In the genomic region with DNA sequence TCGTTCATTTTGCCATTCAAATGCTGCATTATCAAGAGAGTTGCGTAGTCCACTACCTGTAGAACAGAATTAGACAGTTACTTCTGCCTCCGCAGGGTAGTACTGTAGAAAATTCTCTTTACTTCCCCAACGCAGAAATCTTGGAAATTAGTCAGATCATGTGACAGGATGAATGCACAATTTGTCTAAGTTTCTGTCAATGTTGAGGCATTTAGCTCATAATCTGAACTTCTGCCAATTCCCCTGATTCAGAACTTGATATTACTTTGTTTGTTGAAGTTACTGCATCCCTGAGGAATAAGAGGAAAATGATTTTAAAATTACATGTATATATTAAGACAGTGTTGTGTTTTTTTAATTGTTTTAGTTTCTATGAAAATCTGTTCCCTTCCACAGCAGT, we compare ENCODE assay signal across 12 cellular contexts.
DNase-seq lines count a peak whose midpoint lies in the region; ATAC-seq and TF ChIP-seq lines count a peak whose summit lies in the region.
"Had no signal": no experiment of that assay in that cellular context is flagged by ENCODE, and none has a peak within 500 bp of the region (broad histone marks: within the 10 kb centered on the region; RNA-seq: fewer than 3 reads in every experiment).

No MANE protein-coding gene starts in this region.

- peaks cover 16% of the 10 kb centered on the region for H3K4me1 Mint-ChIP-seq in stimulated activated effector memory CD8-positive, alpha-beta T cell treated with anti-CD3 and anti-CD28 coated beads, Interleukin-12 subunit alpha, Interleukin-12 subunit beta, amount 100 ng/mL, for 72 hours

- peak; percentile 53 for DNase-seq in HS-5 (ENCODE audit: low read depth)
- peak; percentile 29 for DNase-seq in amniotic stem cell (lab: John Stamatoyannopoulos, UW)
- DNase-seq in foreskin keratinocyte = peak; percentile 58 to 78
- peak; percentile 21 for DNase-seq in renal cortical epithelial cell (ENCODE audit: low read depth)
- DNase-seq in activated naive CD4-positive, alpha-beta T cell treated with anti-CD3 and anti-CD28 coated beads, Interleukin-2, amount 50 U/mL, for 16 hours = no peak
- no peak for DNase-seq in stimulated activated CD4-positive, alpha-beta T cell treated with anti-CD3 and anti-CD28 coated beads, Interleukin-2, amount 100 ng/mL, for 24 hours
- DNase-seq in stimulated activated effector memory CD8-positive, alpha-beta T cell treated with anti-CD3 and anti-CD28 coated beads, Interleukin-12 subunit alpha, Interleukin-12 subunit beta, amount 100 ng/mL, for 72 hours (ENCODE audit: low spot score in 2 of 2) = no peak
- DNase-seq: gastrocnemius medialis; Kasumi-1; NCI-H510A; stimulated activated naive CD8-positive, alpha-beta T cell treated with anti-CD3 and anti-CD28 coated beads, Interleukin-15, amount 100 ng/mL, for 72 hours had no signal

- H3K27ac Mint-ChIP-seq in stimulated activated effector memory CD8-positive, alpha-beta T cell treated with anti-CD3 and anti-CD28 coated beads, Interleukin-12 subunit alpha, Interleukin-12 subunit beta, amount 100 ng/mL, for 72 hours = no peak overlapping the region

- peaks cover 24% of the 10 kb centered on the region for H3K4me1 ChIP-seq in foreskin keratinocyte

- no peaks in the 10 kb centered on the region for H3K27me3 ChIP-seq in foreskin keratinocyte
- H3K27me3 ChIP-seq: gastrocnemius medialis had no signal

- H3K4me3 Mint-ChIP-seq in stimulated activated effector memory CD8-positive, alpha-beta T cell treated with anti-CD3 and anti-CD28 coated beads, Interleukin-12 subunit alpha, Interleukin-12 subunit beta, amount 100 ng/mL, for 72 hours = no peak overlapping the region
- H3K4me3 Mint-ChIP-seq: stimulated activated naive CD8-positive, alpha-beta T cell treated with anti-CD3 and anti-CD28 coated beads, Interleukin-15, amount 100 ng/mL, for 72 hours had no signal

- H3K27ac ChIP-seq in foreskin keratinocyte = peak overlapping the region; percentile 13
- H3K27ac ChIP-seq: gastrocnemius medialis had no signal

- H3K36me3 Mint-ChIP-seq in stimulated activated effector memory CD8-positive, alpha-beta T cell treated with anti-CD3 and anti-CD28 coated beads, Interleukin-12 subunit alpha, Interleukin-12 subunit beta, amount 100 ng/mL, for 72 hours = peaks cover 44% of the 10 kb centered on the region

- no peak for TF ChIP-seq CTCF in foreskin keratinocyte (conservative IDR thresholded peaks at IDR 0.05)

- peaks cover 3% of the 10 kb centered on the region for H3K9me3 Mint-ChIP-seq in stimulated activated effector memory CD8-positive, alpha-beta T cell treated with anti-CD3 and anti-CD28 coated beads, Interleukin-12 subunit alpha, Interleukin-12 subunit beta, amount 100 ng/mL, for 72 hours

- ATAC-seq in foreskin keratinocyte = peak; percentile 64
- no peak for ATAC-seq in stimulated activated effector memory CD8-positive, alpha-beta T cell treated with anti-CD3 and anti-CD28 coated beads, Interleukin-12 subunit alpha, Interleukin-12 subunit beta, amount 100 ng/mL, for 72 hours
- ATAC-seq in HG03378 (IDR thresholded peaks at IDR 0.05; ENCODE audit: unreplicated experiment) = no peak
- ATAC-seq: gastrocnemius medialis; stimulated activated naive CD8-positive, alpha-beta T cell treated with anti-CD3 and anti-CD28 coated beads, Interleukin-15, amount 100 ng/mL, for 72 hours had no signal

Comparison
In these comparisons a context has a peak if more than half of its experiments do, and no peak if none do; other contexts are left out.
1. DNase-seq: peak in HS-5 (single experiment), amniotic stem cell (single experiment), foreskin keratinocyte (2 of 2) and renal cortical epithelial cell (single experiment); none in activated naive CD4-positive, alpha-beta T cell treated with anti-CD3 and anti-CD28 coated beads, Interleukin-2, amount 50 U/mL, for 16 hours (single experiment), stimulated activated CD4-positive, alpha-beta T cell treated with anti-CD3 and anti-CD28 coated beads, Interleukin-2, amount 100 ng/mL, for 24 hours (0 of 2) and stimulated activated effector memory CD8-positive, alpha-beta T cell treated with anti-CD3 and anti-CD28 coated beads, Interleukin-12 subunit alpha, Interleukin-12 subunit beta, amount 100 ng/mL, for 72 hours (0 of 2).